In the genomic region with DNA sequence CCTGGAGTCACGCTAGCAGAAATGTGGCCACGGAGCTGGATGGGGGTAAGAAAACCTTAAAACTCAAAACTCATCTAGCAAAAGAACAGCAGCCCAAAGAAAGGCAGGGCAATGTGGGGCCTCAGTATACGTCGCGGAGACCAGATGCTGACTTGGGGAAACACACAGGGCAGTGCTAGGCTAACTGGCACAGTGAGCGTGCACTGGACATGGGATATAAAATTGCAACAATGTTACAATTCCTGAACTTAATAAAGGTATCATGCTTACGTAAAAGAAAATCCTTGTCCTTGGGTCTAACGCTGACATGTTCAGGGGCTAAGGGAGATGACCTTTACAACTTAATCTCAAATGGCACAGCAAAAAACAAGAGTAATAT, we compare ENCODE assay signal across 19 cellular contexts. TPM values are rescaled to one million over a fixed set of nuclear protein-coding genes. Genes with fewer than 3 reads are reported as not detected.
DNase-seq lines count a peak whose midpoint lies in the region; ATAC-seq and TF ChIP-seq lines count a peak whose summit lies in the region.
"Had no signal": no experiment of that assay in that cellular context is flagged by ENCODE, and none has a peak within 500 bp of the region (broad histone marks: within the 10 kb centered on the region; RNA-seq: fewer than 3 reads in every experiment).

No MANE protein-coding gene starts in this region.

- TF ChIP-seq CTCF in endothelial cell (IDR thresholded peaks at IDR 0.05; ENCODE audit: unreplicated experiment) (no peak), osteocyte (IDR thresholded peaks at IDR 0.05) (no peak), tibial artery (IDR thresholded peaks at IDR 0.05) (no peak)

- H3K9me3 Mint-ChIP-seq in activated CD8-positive, alpha-beta memory T cell treated with anti-CD3 and anti-CD28 coated beads, Interleukin-2, amount 10 ng/mL, durations not matched to agents 7 days and 5 days (ENCODE audit: low read depth), result no peaks in the 10 kb centered on the region
- H3K9me3 Mint-ChIP-seq in endothelial cell (ENCODE audit: unreplicated experiment), result no peaks in the 10 kb centered on the region
- no peaks in the 10 kb centered on the region for H3K9me3 Mint-ChIP-seq in osteocyte (ENCODE audit: unreplicated experiment)
- H3K9me3 Mint-ChIP-seq: activated CD4-positive, alpha-beta memory T cell treated with anti-CD3 and anti-CD28 coated beads, Interleukin-2, amount 10 ng/mL, durations not matched to agents 7 days and 5 days; activated naive CD8-positive, alpha-beta T cell treated with anti-CD3 and anti-CD28 coated beads, Interleukin-2, amount 10 ng/mL, durations not matched to agents 7 days and 5 days; activated T-cell treated with anti-CD3 and anti-CD28 coated beads, Interleukin-2, amount 50 U/mL, for 72 hours had no signal

- H3K4me3 Mint-ChIP-seq in activated CD8-positive, alpha-beta memory T cell treated with anti-CD3 and anti-CD28 coated beads, Interleukin-2, amount 10 ng/mL, durations not matched to agents 7 days and 5 days, result no peak overlapping the region
- H3K4me3 Mint-ChIP-seq in endothelial cell (ENCODE audit: unreplicated experiment) (peak overlapping the region; percentile 51), osteocyte (ENCODE audit: unreplicated experiment) (no peak overlapping the region)
- H3K4me3 Mint-ChIP-seq: activated CD4-positive, alpha-beta memory T cell treated with anti-CD3 and anti-CD28 coated beads, Interleukin-2, amount 10 ng/mL, durations not matched to agents 7 days and 5 days; activated naive CD8-positive, alpha-beta T cell treated with anti-CD3 and anti-CD28 coated beads, Interleukin-2, amount 10 ng/mL, durations not matched to agents 7 days and 5 days; activated T-cell treated with anti-CD3 and anti-CD28 coated beads, Interleukin-2, amount 50 U/mL, for 72 hours had no signal

- H3K9me3 ChIP-seq in tibial artery, result no peaks in the 10 kb centered on the region

- DNase-seq in activated CD8-positive, alpha-beta memory T cell treated with anti-CD3 and anti-CD28 coated beads, Interleukin-2, amount 10 ng/mL, durations not matched to agents 7 days and 5 days, result peak; percentile 1
- DNase-seq in activated CD8-positive, alpha-beta memory T cell treated with anti-CD3 and anti-CD28 coated beads, Interleukin-2, amount 50 U/mL, for 48 hours, result no peak
- DNase-seq in endothelial cell (ENCODE audit: low spot score) (no peak), osteocyte (ENCODE audit: extremely low spot score, unreplicated experiment) (no peak), tibial artery (no peak), posterior vena cava (ENCODE audit: low spot score) (no peak), DMS 273 (lab: John Stamatoyannopoulos, UW; ENCODE audit: unreplicated experiment) (no peak), epidermal melanocyte (ENCODE audit: insufficient read length, low spot score) (no peak)
- DNase-seq: activated CD4-positive, alpha-beta memory T cell treated with anti-CD3 and anti-CD28 coated beads, Interleukin-2, amount 10 ng/mL, durations not matched to agents 7 days and 5 days; activated naive CD8-positive, alpha-beta T cell treated with anti-CD3 and anti-CD28 coated beads, Interleukin-2, amount 10 ng/mL, durations not matched to agents 7 days and 5 days; activated T-cell treated with anti-CD3 and anti-CD28 coated beads, Interleukin-2, amount 50 U/mL, for 72 hours; effector memory CD4-positive, alpha-beta T cell; GF-D8; mesenchymal stem cell; NCI-H187 treated with DMSO at 0.1 percent for 48 hours; stimulated activated CD4-positive, alpha-beta T cell treated with anti-CD3 and anti-CD28 coated beads, Interleukin-4, amount 100 ng/mL, for 1 hour had no signal

- peak overlapping the region; percentile 29 to 33 for H3K4me3 ChIP-seq in tibial artery

- H3K4me1 ChIP-seq in tibial artery, result peaks cover 5 to 100% (median 85%) of the 10 kb centered on the region in 4 donors

- no peak for ATAC-seq in activated CD8-positive, alpha-beta memory T cell treated with anti-CD3 and anti-CD28 coated beads, Interleukin-2, amount 10 ng/mL, durations not matched to agents 7 days and 5 days
- ATAC-seq: activated T-cell treated with anti-CD3 and anti-CD28 coated beads, Interleukin-2, amount 50 U/mL, for 72 hours; sciatic nerve had no signal

- CTCF ChIA-PET in activated CD8-positive, alpha-beta memory T cell treated with anti-CD3 and anti-CD28 coated beads, Interleukin-2, amount 10 ng/mL, durations not matched to agents 7 days and 5 days (lab: Charles Lee), result no interaction called here

- H3K36me3 ChIP-seq in tibial artery, result no peaks in the 10 kb centered on the region

- H3K36me3 Mint-ChIP-seq in activated CD8-positive, alpha-beta memory T cell treated with anti-CD3 and anti-CD28 coated beads, Interleukin-2, amount 10 ng/mL, durations not matched to agents 7 days and 5 days, result no peaks in the 10 kb centered on the region
- H3K36me3 Mint-ChIP-seq in endothelial cell (ENCODE audit: low read depth, unreplicated experiment) (peaks cover 47% of the 10 kb centered on the region), osteocyte (ENCODE audit: unreplicated experiment) (peaks cover 27% of the 10 kb centered on the region)
- H3K36me3 Mint-ChIP-seq: activated naive CD8-positive, alpha-beta T cell treated with anti-CD3 and anti-CD28 coated beads, Interleukin-2, amount 10 ng/mL, durations not matched to agents 7 days and 5 days had no signal

- H3K27ac ChIP-seq in tibial artery, result peak overlapping the region; percentile 74 to 79
- H3K27ac ChIP-seq: C4-2B, RWPE1 had no signal

- H3K27me3 ChIP-seq in tibial artery, result no peaks in the 10 kb centered on the region

- intact Hi-C loops in tibial artery (cut with DNase I; ENCODE audit: low total_unique reads), result no loop called here
- intact Hi-C loops in posterior vena cava (cut with DNase I), result no loop called here

- no peaks in the 10 kb centered on the region for H3K4me1 Mint-ChIP-seq in activated CD8-positive, alpha-beta memory T cell treated with anti-CD3 and anti-CD28 coated beads, Interleukin-2, amount 10 ng/mL, durations not matched to agents 7 days and 5 days
- H3K4me1 Mint-ChIP-seq in endothelial cell (ENCODE audit: unreplicated experiment) (peaks cover 90% of the 10 kb centered on the region), osteocyte (ENCODE audit: unreplicated experiment) (peaks cover 78% of the 10 kb centered on the region)
- H3K4me1 Mint-ChIP-seq: activated CD4-positive, alpha-beta memory T cell treated with anti-CD3 and anti-CD28 coated beads, Interleukin-2, amount 10 ng/mL, durations not matched to agents 7 days and 5 days; activated naive CD8-positive, alpha-beta T cell treated with anti-CD3 and anti-CD28 coated beads, Interleukin-2, amount 10 ng/mL, durations not matched to agents 7 days and 5 days had no signal

- no peak overlapping the region for H3K27ac Mint-ChIP-seq in activated CD8-positive, alpha-beta memory T cell treated with anti-CD3 and anti-CD28 coated beads, Interleukin-2, amount 10 ng/mL, durations not matched to agents 7 days and 5 days
- peak overlapping the region; percentile 84 for H3K27ac Mint-ChIP-seq in endothelial cell (ENCODE audit: unreplicated experiment)
- peak overlapping the region; percentile 64 for H3K27ac Mint-ChIP-seq in osteocyte (ENCODE audit: unreplicated experiment)
- H3K27ac Mint-ChIP-seq: activated CD4-positive, alpha-beta memory T cell treated with anti-CD3 and anti-CD28 coated beads, Interleukin-2, amount 10 ng/mL, durations not matched to agents 7 days and 5 days; activated naive CD8-positive, alpha-beta T cell treated with anti-CD3 and anti-CD28 coated beads, Interleukin-2, amount 10 ng/mL, durations not matched to agents 7 days and 5 days; activated T-cell treated with anti-CD3 and anti-CD28 coated beads, Interleukin-2, amount 50 U/mL, for 72 hours had no signal

- peaks cover 8% of the 10 kb centered on the region for H3K27me3 Mint-ChIP-seq in activated CD8-positive, alpha-beta memory T cell treated with anti-CD3 and anti-CD28 coated beads, Interleukin-2, amount 10 ng/mL, durations not matched to agents 7 days and 5 days
- H3K27me3 Mint-ChIP-seq in endothelial cell (ENCODE audit: unreplicated experiment) (peaks cover 4% of the 10 kb centered on the region), osteocyte (ENCODE audit: unreplicated experiment) (no peaks in the 10 kb centered on the region)

RNA-seq across cellular contexts. Expression of a gene that starts 40.5 kb away (rescaled TPM):
- not detected for total RNA-seq in activated CD8-positive, alpha-beta memory T cell treated with anti-CD3 and anti-CD28 coated beads, Interleukin-2, amount 10 ng/mL, durations not matched to agents 7 days and 5 days
- total RNA-seq in endothelial cell (ENCODE audit: unreplicated experiment) (2,720 TPM), osteocyte (3,181 and 3,589 TPM in 2 replicates), posterior vena cava (1,000 to 10,000 TPM in 1 of 2 donors, 100 to 1,000 TPM in 1; 830 to 1,061 TPM)
- total RNA-seq: activated CD4-positive, alpha-beta memory T cell treated with anti-CD3 and anti-CD28 coated beads, Interleukin-2, amount 10 ng/mL, durations not matched to agents 7 days and 5 days; activated naive CD8-positive, alpha-beta T cell treated with anti-CD3 and anti-CD28 coated beads, Interleukin-2, amount 10 ng/mL, durations not matched to agents 7 days and 5 days had no signal

RNA-seq across cellular contexts. Expression of a gene that starts 40.7 kb away (rescaled TPM):
- total RNA-seq in activated CD8-positive, alpha-beta memory T cell treated with anti-CD3 and anti-CD28 coated beads, Interleukin-2, amount 10 ng/mL, durations not matched to agents 7 days and 5 days, result not detected
- total RNA-seq in endothelial cell (ENCODE audit: unreplicated experiment), result 1,556 TPM
- 2,001 and 2,067 TPM in 2 replicates for total RNA-seq in osteocyte
- 100 to 1,000 TPM; 816 to 963 TPM for total RNA-seq in posterior vena cava
- total RNA-seq: activated CD4-positive, alpha-beta memory T cell treated with anti-CD3 and anti-CD28 coated beads, Interleukin-2, amount 10 ng/mL, durations not matched to agents 7 days and 5 days; activated naive CD8-positive, alpha-beta T cell treated with anti-CD3 and anti-CD28 coated beads, Interleukin-2, amount 10 ng/mL, durations not matched to agents 7 days and 5 days; activated T-cell treated with anti-CD3 and anti-CD28 coated beads, Interleukin-2, amount 50 U/mL, for 72 hours had no signal

Comparison
In these comparisons a context has a peak if more than half of its experiments do, and no peak if none do; other contexts are left out.
1. RNA of a gene that starts 40.5 kb away (total RNA-seq): 3,181 to 3,589 TPM in osteocyte, 2,720 TPM in endothelial cell (single experiment) and 830 to 1,061 TPM in posterior vena cava; not detected in activated CD8-positive, alpha-beta memory T cell treated with anti-CD3 and anti-CD28 coated beads, Interleukin-2, amount 10 ng/mL, durations not matched to agents 7 days and 5 days; every median in the first group is over 100 times any median in the second.
2. RNA of a gene that starts 40.7 kb away (total RNA-seq): 2,001 to 2,067 TPM in osteocyte, 1,556 TPM in endothelial cell (single experiment) and 816 to 963 TPM in posterior vena cava; not detected in activated CD8-positive, alpha-beta memory T cell treated with anti-CD3 and anti-CD28 coated beads, Interleukin-2, amount 10 ng/mL, durations not matched to agents 7 days and 5 days; every median in the first group is over 100 times any median in the second.